ENCODE assay signal across 9 cellular contexts in the genomic region with DNA sequence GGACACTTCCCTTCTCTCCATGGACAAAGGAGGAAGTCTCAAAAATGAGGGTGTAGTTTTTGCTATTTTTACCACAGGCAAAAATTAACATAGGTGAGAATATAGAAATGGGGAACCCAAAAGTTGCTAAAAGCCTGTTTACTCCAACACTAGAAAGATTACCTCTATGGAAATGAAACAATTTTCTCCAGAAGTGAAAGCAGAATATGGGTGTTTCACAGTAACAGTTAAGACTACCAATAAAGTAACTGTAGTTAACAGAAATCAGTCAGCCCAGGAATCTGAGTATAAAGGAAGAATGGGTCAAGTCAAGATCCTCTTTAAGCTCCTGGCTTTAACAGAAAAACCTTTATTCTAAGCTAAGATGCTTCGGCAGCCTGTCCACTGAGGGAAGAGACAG. TPM values are rescaled to one million over a fixed set of nuclear protein-coding genes. Genes with fewer than 3 reads are reported as not detected.
A peak's percentile ranks its signal among the peaks of the same experiment; 100 is the strongest.
DNase-seq lines count a peak whose midpoint lies in the region; ATAC-seq lines count a peak whose summit lies in the region.
"Had no signal": no experiment of that assay in that cellular context is flagged by ENCODE, and none has a peak within 500 bp of the region (broad histone marks: within the 10 kb centered on the region; RNA-seq: fewer than 3 reads in every experiment).

No MANE protein-coding gene starts in this region.

- H3K27ac ChIP-seq in BLaER1 = no peak overlapping the region

- peaks cover 100% of the 10 kb centered on the region for H4K20me1 ChIP-seq in BLaER1

- H3K27me3 Mint-ChIP-seq in activated naive CD8-positive, alpha-beta T cell treated with anti-CD3 and anti-CD28 coated beads for 36 hours = no peaks in the 10 kb centered on the region
- H3K27me3 Mint-ChIP-seq in memory B cell = no peaks in the 10 kb centered on the region

- H3K36me3 ChIP-seq in BLaER1 = peaks cover 80% of the 10 kb centered on the region

- peak overlapping the region; percentile 70 for H3K27ac Mint-ChIP-seq in activated naive CD8-positive, alpha-beta T cell treated with anti-CD3 and anti-CD28 coated beads for 36 hours
- peak overlapping the region; percentile 46 for H3K27ac Mint-ChIP-seq in memory B cell

- H3K9ac ChIP-seq in BLaER1 = peak overlapping the region; percentile 52; the same call in 1 of the 2 replicates

- H3K9me3 ChIP-seq in BLaER1 = no peaks in the 10 kb centered on the region

- H3K27me3 ChIP-seq in BLaER1 = no peaks in the 10 kb centered on the region

- no peaks in the 10 kb centered on the region for H3K9me3 Mint-ChIP-seq in activated naive CD8-positive, alpha-beta T cell treated with anti-CD3 and anti-CD28 coated beads for 36 hours
- no peaks in the 10 kb centered on the region for H3K9me3 Mint-ChIP-seq in memory B cell

- peak overlapping the region; percentile 86 for H3K4me3 Mint-ChIP-seq in activated naive CD8-positive, alpha-beta T cell treated with anti-CD3 and anti-CD28 coated beads for 36 hours
- peak overlapping the region; percentile 73 for H3K4me3 Mint-ChIP-seq in memory B cell

- no peak overlapping the region for H3K4me3 ChIP-seq in BLaER1

- peaks cover 65% of the 10 kb centered on the region for H3K4me1 ChIP-seq in BLaER1

- no peak for DNase-seq in activated naive CD8-positive, alpha-beta T cell treated with anti-CD3 and anti-CD28 coated beads for 36 hours
- DNase-seq in memory B cell (ENCODE audit: low spot score in 2 of 2) (no peak), NCI-H2227 treated with DMSO at 0.1 percent for 48 hours (lab: John Stamatoyannopoulos, UW) (no peak), NCI-H2171 treated with DMSO at 0.1 percent for 48 hours (lab: John Stamatoyannopoulos, UW) (no peak)
- DNase-seq: NCI-H1048 had no signal

- H3K4me2 ChIP-seq in BLaER1 = peak overlapping the region; percentile 88

- H3K36me3 Mint-ChIP-seq in activated naive CD8-positive, alpha-beta T cell treated with anti-CD3 and anti-CD28 coated beads for 36 hours = peaks cover 90% of the 10 kb centered on the region
- peaks cover 31% of the 10 kb centered on the region for H3K36me3 Mint-ChIP-seq in memory B cell

- peaks cover 90% of the 10 kb centered on the region for H3K4me1 Mint-ChIP-seq in activated naive CD8-positive, alpha-beta T cell treated with anti-CD3 and anti-CD28 coated beads for 36 hours
- peaks cover 62% of the 10 kb centered on the region for H3K4me1 Mint-ChIP-seq in memory B cell

- ATAC-seq in GM21825 (IDR thresholded peaks at IDR 0.05; ENCODE audit: unreplicated experiment) = peak; percentile 51
- ATAC-seq in memory B cell (ENCODE audit: low read depth) = peak; percentile 64
- no peak for ATAC-seq in HG03159 (IDR thresholded peaks at IDR 0.05; ENCODE audit: unreplicated experiment)
- no peak for ATAC-seq in GM19351 (IDR thresholded peaks at IDR 0.05; ENCODE audit: unreplicated experiment)

RNA-seq across cellular contexts. Expression of gene TRA2B, which starts 9.3 kb away (rescaled TPM):
- 100 to 1,000 TPM; 289 to 291 TPM for total RNA-seq in activated naive CD8-positive, alpha-beta T cell treated with anti-CD3 and anti-CD28 coated beads for 36 hours

Comparison
In these comparisons a context has a peak if more than half of its experiments do, and no peak if none do; other contexts are left out.
1. ATAC-seq: peak in GM21825 (single experiment) and memory B cell (single experiment); none in HG03159 (single experiment) and GM19351 (single experiment).